Comparison of ENCODE assay signal across 23 cellular contexts in the genomic region with DNA sequence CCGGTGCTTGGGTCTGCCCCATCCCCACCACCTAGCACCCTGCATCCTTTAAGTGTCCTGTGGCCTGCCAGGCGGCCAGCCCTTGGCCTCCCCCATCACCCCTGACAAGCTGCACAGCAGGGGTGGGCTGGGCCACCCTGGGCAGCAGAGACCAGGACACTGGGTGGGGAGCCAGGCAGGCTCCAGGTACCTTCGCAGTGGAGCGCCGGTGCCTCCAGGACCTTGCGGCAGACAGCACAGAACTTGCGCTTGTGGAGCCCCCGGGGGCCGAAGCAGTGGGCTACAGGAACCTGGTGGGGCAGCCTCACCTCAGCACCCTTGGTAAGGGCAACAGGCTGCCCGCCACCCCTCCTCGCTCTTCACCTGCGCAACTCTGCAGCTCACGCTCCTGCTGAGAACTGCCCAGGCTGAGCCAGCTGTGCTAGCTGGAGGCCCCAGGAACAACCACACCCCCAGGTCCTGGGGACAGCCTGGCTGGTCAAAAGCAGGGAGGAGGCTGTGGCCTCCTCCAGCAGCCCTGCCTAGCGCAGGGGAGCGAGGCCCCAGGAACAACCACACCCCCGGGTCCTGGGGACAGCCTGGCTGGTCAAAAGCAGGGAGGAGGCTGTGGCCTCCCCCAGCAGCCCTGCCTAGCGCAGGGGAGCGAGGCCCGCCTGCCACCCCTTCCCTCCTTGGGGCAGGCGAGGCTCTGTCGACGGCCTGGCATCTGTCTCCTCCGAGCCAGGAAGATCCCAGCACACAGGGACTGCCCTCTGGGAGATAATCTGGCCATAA. TPM values are rescaled to one million over a fixed set of nuclear protein-coding genes. Genes with fewer than 3 reads are reported as not detected.
"Had no signal": no experiment of that assay in that cellular context is flagged by ENCODE, and none has a peak within 500 bp of the region (broad histone marks: within the 10 kb centered on the region; RNA-seq: fewer than 3 reads in every experiment).

No MANE protein-coding gene starts in this region.

- H3K4me3 ChIP-seq: colonic mucosa, ovary, right lobe of liver, suprapubic skin, transverse colon, uterus had no signal

- H3K9me3 Mint-ChIP-seq: activated CD4-positive, alpha-beta T cell treated with anti-CD3 and anti-CD28 coated beads, Interleukin-2, amount 10 ng/mL, durations not matched to agents 24 days and 14 days; activated naive CD8-positive, alpha-beta T cell treated with anti-CD3 and anti-CD28 coated beads, Interleukin-2, amount 10 ng/mL, durations not matched to agents 7 days and 5 days; activated T-cell treated with anti-CD3 and anti-CD28 coated beads, Interleukin-2, amount 50 U/mL, for 24 hours; activated T-helper 2 cell treated with anti-CD3 and anti-CD28 coated beads, Interferon-gamma antibody, Interleukin-2, Interleukin-4, amounts not matched to agents 10 μg/mL and 5 μg/mL and 100 μg/mL, durations not matched to agents 14 hours and 24 hours and 36 hours; stimulated activated naive CD8-positive, alpha-beta T cell treated with anti-CD3 and anti-CD28 coated beads, Interleukin-15, amount 100 ng/mL, for 72 hours had no signal

- H3K9me3 ChIP-seq: colonic mucosa, left ventricle myocardium inferior, ovary, right lobe of liver, suprapubic skin, transverse colon, uterus had no signal

- ATAC-seq: activated CD8-positive, alpha-beta T cell treated with anti-CD3 and anti-CD28 coated beads, Interleukin-2, amount 10 ng/mL, durations not matched to agents 7 days and 5 days; right lobe of liver; stimulated activated naive CD8-positive, alpha-beta T cell treated with anti-CD3 and anti-CD28 coated beads, Interleukin-15, amount 100 ng/mL, for 72 hours had no signal

- H3K27me3 Mint-ChIP-seq: activated CD4-positive, alpha-beta T cell treated with anti-CD3 and anti-CD28 coated beads, Interleukin-2, amount 10 ng/mL, durations not matched to agents 24 days and 14 days; activated naive CD8-positive, alpha-beta T cell treated with anti-CD3 and anti-CD28 coated beads, Interleukin-2, amount 10 ng/mL, durations not matched to agents 7 days and 5 days; activated T-cell treated with anti-CD3 and anti-CD28 coated beads, Interleukin-2, amount 50 U/mL, for 24 hours; stimulated activated naive CD8-positive, alpha-beta T cell treated with anti-CD3 and anti-CD28 coated beads, Interleukin-15, amount 100 ng/mL, for 72 hours had no signal

- DNase-seq: activated CD4-positive, alpha-beta T cell treated with anti-CD3 and anti-CD28 coated beads, Interleukin-2, amount 10 ng/mL, durations not matched to agents 24 days and 14 days; activated CD8-positive, alpha-beta T cell treated with anti-CD3 and anti-CD28 coated beads, Interleukin-2, amount 10 ng/mL, durations not matched to agents 7 days and 5 days; activated naive CD4-positive, alpha-beta T cell treated with Interleukin-2 at 50 U/mL for 16 hours; activated naive CD8-positive, alpha-beta T cell treated with anti-CD3 and anti-CD28 coated beads, Interleukin-2, amount 10 ng/mL, durations not matched to agents 7 days and 5 days; activated T-cell treated with anti-CD3 and anti-CD28 coated beads, Interleukin-2, amount 50 U/mL, for 24 hours; amygdala; caudate nucleus; colonic mucosa; effector CD4-positive, alpha-beta T cell; head of caudate nucleus; kidney glomerular epithelial cell; left ventricle myocardium inferior; ovary; small intestine; stimulated activated CD4-positive, alpha-beta T cell treated with anti-CD3 and anti-CD28 coated beads, Interleukin-15, amount 100 ng/mL, for 24 hours; stimulated activated CD4-positive, alpha-beta T cell treated with anti-CD3 and anti-CD28 coated beads, Interleukin-2, amount 100 ng/mL, for 48 hours; stimulated activated naive CD8-positive, alpha-beta T cell treated with anti-CD3 and anti-CD28 coated beads, Interleukin-15, amount 100 ng/mL, for 72 hours; T1000; transverse colon; uterus had no signal

- H3K27ac Mint-ChIP-seq: activated CD4-positive, alpha-beta T cell treated with anti-CD3 and anti-CD28 coated beads, Interleukin-2, amount 10 ng/mL, durations not matched to agents 24 days and 14 days; activated CD8-positive, alpha-beta T cell treated with anti-CD3 and anti-CD28 coated beads, Interleukin-2, amount 10 ng/mL, durations not matched to agents 7 days and 5 days; activated naive CD8-positive, alpha-beta T cell treated with anti-CD3 and anti-CD28 coated beads, Interleukin-2, amount 10 ng/mL, durations not matched to agents 7 days and 5 days; activated T-cell treated with anti-CD3 and anti-CD28 coated beads, Interleukin-2, amount 50 U/mL, for 24 hours; activated T-helper 2 cell treated with anti-CD3 and anti-CD28 coated beads, Interferon-gamma antibody, Interleukin-2, Interleukin-4, amounts not matched to agents 10 μg/mL and 5 μg/mL and 100 μg/mL, durations not matched to agents 14 hours and 24 hours and 36 hours; stimulated activated naive CD8-positive, alpha-beta T cell treated with anti-CD3 and anti-CD28 coated beads, Interleukin-15, amount 100 ng/mL, for 72 hours had no signal

- H3K27ac ChIP-seq: colonic mucosa, left ventricle myocardium inferior, ovary, right lobe of liver, suprapubic skin, uterus had no signal

- H3K27me3 ChIP-seq: colonic mucosa, ovary, right lobe of liver, suprapubic skin, transverse colon, uterus had no signal

- H3K36me3 ChIP-seq: ovary, right lobe of liver, uterus had no signal

- H3K4me3 Mint-ChIP-seq: activated CD4-positive, alpha-beta T cell treated with anti-CD3 and anti-CD28 coated beads, Interleukin-2, amount 10 ng/mL, durations not matched to agents 24 days and 14 days; activated CD8-positive, alpha-beta T cell treated with anti-CD3 and anti-CD28 coated beads, Interleukin-2, amount 10 ng/mL, durations not matched to agents 7 days and 5 days; activated naive CD8-positive, alpha-beta T cell treated with anti-CD3 and anti-CD28 coated beads, Interleukin-2, amount 10 ng/mL, durations not matched to agents 7 days and 5 days; activated T-cell treated with anti-CD3 and anti-CD28 coated beads, Interleukin-2, amount 50 U/mL, for 24 hours had no signal

RNA-seq across cellular contexts. Expression of gene SLC26A1, which starts 24.4 kb away (rescaled TPM):
- total RNA-seq: activated CD4-positive, alpha-beta T cell treated with anti-CD3 and anti-CD28 coated beads, Interleukin-2, amount 10 ng/mL, durations not matched to agents 24 days and 14 days; left ventricle myocardium inferior had no signal
